In the genomic region with DNA sequence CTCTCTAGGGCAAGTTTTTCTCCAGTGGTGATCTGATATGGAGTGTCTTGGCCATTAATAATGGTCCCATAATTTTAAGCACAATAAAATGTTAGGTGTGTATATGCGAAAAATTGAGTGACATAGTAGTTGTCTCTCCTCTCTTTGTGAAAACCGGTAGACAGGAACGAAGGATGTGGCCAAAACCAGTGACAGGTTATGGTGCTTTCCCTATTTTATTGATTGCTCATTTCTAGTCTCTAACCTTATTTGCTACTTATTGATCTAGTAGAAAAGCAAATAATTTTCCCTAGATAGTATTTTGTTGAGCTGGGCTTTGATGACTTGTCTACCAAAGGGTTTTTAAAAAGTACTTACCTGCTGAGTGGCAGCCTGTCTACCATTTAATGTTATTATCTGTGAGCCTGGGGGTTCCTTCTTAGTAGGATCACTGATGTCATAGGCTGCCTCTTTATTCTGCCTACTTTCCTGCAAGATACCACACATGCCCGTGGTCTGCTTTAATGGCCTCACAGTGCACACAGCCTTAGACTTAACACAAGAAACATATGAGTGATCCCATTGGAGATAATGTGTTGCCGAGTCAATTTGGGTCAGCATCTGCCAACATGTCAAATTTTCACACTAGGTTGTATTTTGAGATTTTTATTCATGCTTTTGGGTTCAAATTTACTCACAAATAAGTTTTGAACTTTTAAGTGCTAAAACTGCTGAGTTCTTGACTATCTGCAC, we compare ENCODE assay signal across 20 cellular contexts.
"Had no signal": no experiment of that assay in that cellular context is flagged by ENCODE, and none has a peak within 500 bp of the region (broad histone marks: within the 10 kb centered on the region; RNA-seq: fewer than 3 reads in every experiment).

No MANE protein-coding gene starts in this region.

- H3K4me3 ChIP-seq: adrenal gland, cardiac muscle cell, tibial nerve, uterus had no signal

- H3K9me3 ChIP-seq: adrenal gland, tibial nerve, uterus had no signal

- DNase-seq: activated CD4-positive, alpha-beta T cell treated with anti-CD3 and anti-CD28 coated beads for 36 hours; activated CD4-positive, alpha-beta T cell treated with anti-CD3 and anti-CD28 coated beads, Interleukin-2, amount 50 U/mL, for 48 hours; activated gamma-delta T cell treated with Interleukin-2 at 50 U/mL for 16 hours; adrenal gland; effector CD8-positive, alpha-beta T cell; foreskin keratinocyte; hypothalamus; kidney; midbrain; retina; stimulated activated CD4-positive, alpha-beta T cell treated with anti-CD3 and anti-CD28 coated beads, Interleukin-2, amount 100 ng/mL, for 24 hours; uterus had no signal

- H3K4me1 ChIP-seq: foreskin keratinocyte had no signal

- FAIRE-seq: kidney, TTC549 had no signal

- H3K9me3 Mint-ChIP-seq: activated naive CD4-positive, alpha-beta T cell treated with anti-CD3 and anti-CD28 coated beads, Interleukin-2, amount 50 U/mL, for 72 hours; dendritic cell treated with granulocyte-macrophage colony-stimulating factor and Interleukin-4, amounts not matched to agents 40 ng/mL and 50 ng/mL, for 4 days; stimulated activated naive CD8-positive, alpha-beta T cell treated with anti-CD3 and anti-CD28 coated beads, Interleukin-15, Interleukin-2, amounts not matched to agents 100 ng/mL and 50 ng/mL, for 24 hours; T-helper 2 cell treated with Interferon-gamma antibody and Interleukin-4, amounts not matched to agents 5 μg/mL and 100 μg/mL, for 36 hours had no signal

- H3K4me3 Mint-ChIP-seq: activated CD4-positive, alpha-beta T cell treated with anti-CD3 and anti-CD28 coated beads for 36 hours; dendritic cell treated with granulocyte-macrophage colony-stimulating factor and Interleukin-4, amounts not matched to agents 40 ng/mL and 50 ng/mL, for 4 days; stimulated activated naive CD8-positive, alpha-beta T cell treated with anti-CD3 and anti-CD28 coated beads, Interleukin-15, Interleukin-2, amounts not matched to agents 100 ng/mL and 50 ng/mL, for 24 hours; T-helper 2 cell treated with Interferon-gamma antibody and Interleukin-4, amounts not matched to agents 5 μg/mL and 100 μg/mL, for 36 hours had no signal

- H3K27me3 ChIP-seq: adrenal gland, cardiac muscle cell, tibial nerve, uterus had no signal

- H3K27ac ChIP-seq: adrenal gland, cardiac muscle cell, foreskin keratinocyte, tibial nerve, uterus had no signal

- H3K36me3 ChIP-seq: adrenal gland, cardiac muscle cell, tibial nerve, uterus had no signal

- ATAC-seq: activated CD4-positive, alpha-beta T cell treated with anti-CD3 and anti-CD28 coated beads for 36 hours; activated naive CD4-positive, alpha-beta T cell treated with anti-CD3 and anti-CD28 coated beads, Interleukin-2, amount 50 U/mL, for 72 hours; foreskin keratinocyte; left lobe of liver had no signal

- H3K27me3 Mint-ChIP-seq: dendritic cell treated with granulocyte-macrophage colony-stimulating factor and Interleukin-4, amounts not matched to agents 40 ng/mL and 50 ng/mL, for 4 days had no signal

- H3K36me3 Mint-ChIP-seq: activated naive CD4-positive, alpha-beta T cell treated with anti-CD3 and anti-CD28 coated beads, Interleukin-2, amount 50 U/mL, for 72 hours had no signal

- H3K27ac Mint-ChIP-seq: activated CD4-positive, alpha-beta T cell treated with anti-CD3 and anti-CD28 coated beads for 36 hours; activated naive CD4-positive, alpha-beta T cell treated with anti-CD3 and anti-CD28 coated beads, Interleukin-2, amount 50 U/mL, for 72 hours; dendritic cell treated with granulocyte-macrophage colony-stimulating factor and Interleukin-4, amounts not matched to agents 40 ng/mL and 50 ng/mL, for 4 days; stimulated activated naive CD8-positive, alpha-beta T cell treated with anti-CD3 and anti-CD28 coated beads, Interleukin-15, Interleukin-2, amounts not matched to agents 100 ng/mL and 50 ng/mL, for 24 hours; T-helper 2 cell treated with Interferon-gamma antibody and Interleukin-4, amounts not matched to agents 5 μg/mL and 100 μg/mL, for 36 hours had no signal
